In the genomic region with DNA sequence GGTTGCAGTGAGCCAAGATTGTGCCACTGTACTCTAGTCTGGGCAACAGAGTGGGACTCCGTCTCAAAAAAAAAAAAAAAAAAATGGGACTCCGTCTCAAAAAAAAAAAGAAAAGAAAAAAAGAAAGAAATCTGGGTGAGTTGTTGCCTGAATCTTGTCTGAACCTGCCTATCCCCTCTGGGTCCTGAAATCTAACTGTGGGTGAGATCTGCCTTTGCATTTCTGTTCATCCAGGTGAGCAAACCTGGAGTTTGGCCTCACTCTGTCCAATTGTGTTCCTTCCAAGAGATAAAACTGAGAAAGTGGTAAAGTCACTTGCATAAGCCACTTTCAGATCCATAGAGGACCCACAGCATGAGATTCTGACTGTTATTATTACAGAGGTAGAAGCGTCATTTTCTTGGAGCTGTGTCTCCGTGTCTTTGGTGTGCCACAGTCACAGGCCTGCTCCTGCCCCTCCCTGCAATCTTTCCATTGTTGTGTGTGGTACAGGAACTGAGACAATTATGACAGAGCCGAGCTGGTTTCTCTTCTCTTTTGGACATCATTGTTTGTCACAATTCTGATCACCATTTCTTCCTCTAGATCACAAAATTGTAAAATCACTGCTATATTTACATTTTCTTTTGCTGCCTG, we compare ENCODE assay signal across 10 cellular contexts.
DNase-seq lines count a peak whose midpoint lies in the region; ATAC-seq, FAIRE-seq and TF ChIP-seq lines count a peak whose summit lies in the region.
"Had no signal": no experiment of that assay in that cellular context is flagged by ENCODE, and none has a peak within 500 bp of the region (broad histone marks: within the 10 kb centered on the region; RNA-seq: fewer than 3 reads in every experiment).

No MANE protein-coding gene starts in this region.

- no peaks in the 10 kb centered on the region for H3K9me1 ChIP-seq in keratinocyte (ENCODE audit: control insufficient read depth, extremely low read depth, insufficient read depth, low read length)

- peaks cover 6% of the 10 kb centered on the region for H3K79me2 ChIP-seq in keratinocyte (ENCODE audit: control insufficient read depth, insufficient read depth, low read length)

- H3K4me3 Mint-ChIP-seq in activated CD8-positive, alpha-beta T cell treated with anti-CD3 and anti-CD28 coated beads for 36 hours, result peak overlapping the region; percentile 44
- peak overlapping the region; percentile 57 for H3K4me3 Mint-ChIP-seq in stimulated activated memory B cell treated with anti-CD40 and anti-IgM and Interleukin-4, amounts not matched to agents 10 μg/mL and 1 μg/mL and 100 μg/mL, for 72 hours

- no peaks in the 10 kb centered on the region for H3K9me3 ChIP-seq in keratinocyte (ENCODE audit: control insufficient read depth, low read depth, low read length)

- dilution Hi-C loops in keratinocyte (cut with MboI; ENCODE audit: extremely low pct_ligation_motif_present, low sequenced_read_pairs), result no loop called here

- DNase-seq in SKM-1 treated with dmso at 0.1 percent for 144 hours (lab: John Stamatoyannopoulos, UW; ENCODE audit: unreplicated experiment) (peak; percentile 50), SKM-1 (lab: John Stamatoyannopoulos, UW; ENCODE audit: unreplicated experiment) (no peak), keratinocyte (ENCODE audit: low read depth, low spot score) (no peak), kidney glomerular epithelial cell (lab: John Stamatoyannopoulos, UW) (no peak), EL (no peak)
- DNase-seq in activated CD8-positive, alpha-beta T cell treated with anti-CD3 and anti-CD28 coated beads for 36 hours, result peak; percentile 85

- FAIRE-seq in keratinocyte (lab: Jason Lieb, UNC), result peak; percentile 92
- FAIRE-seq: A204.1 had no signal

- intact Hi-C loops in activated CD8-positive, alpha-beta T cell treated with anti-CD3 and anti-CD28 coated beads for 36 hours (cut with micrococcal nuclease), result loop anchor here (5.0 kb wide), 1 partner anchor 68 kb away; no protein-coding TSS in a partner anchor

- no peaks in the 10 kb centered on the region for H3K27me3 Mint-ChIP-seq in activated CD8-positive, alpha-beta T cell treated with anti-CD3 and anti-CD28 coated beads for 36 hours
- no peaks in the 10 kb centered on the region for H3K27me3 Mint-ChIP-seq in stimulated activated memory B cell treated with anti-CD40 and anti-IgM and Interleukin-4, amounts not matched to agents 10 μg/mL and 1 μg/mL and 100 μg/mL, for 72 hours

- peak; percentile 98 for ATAC-seq in HG03103 (IDR thresholded peaks at IDR 0.05; ENCODE audit: low read depth, unreplicated experiment)
- ATAC-seq in activated CD8-positive, alpha-beta T cell treated with anti-CD3 and anti-CD28 coated beads for 36 hours, result peak; percentile 93
- ATAC-seq in stimulated activated memory B cell treated with anti-CD40 and anti-IgM and Interleukin-4, amounts not matched to agents 10 μg/mL and 1 μg/mL and 100 μg/mL, for 72 hours, result peak; percentile 99
- ATAC-seq: Panc1 had no signal

- peaks cover 3% of the 10 kb centered on the region for H3K36me3 Mint-ChIP-seq in activated CD8-positive, alpha-beta T cell treated with anti-CD3 and anti-CD28 coated beads for 36 hours (ENCODE audit: low read depth)
- no peaks in the 10 kb centered on the region for H3K36me3 Mint-ChIP-seq in stimulated activated memory B cell treated with anti-CD40 and anti-IgM and Interleukin-4, amounts not matched to agents 10 μg/mL and 1 μg/mL and 100 μg/mL, for 72 hours

- H2AFZ ChIP-seq in keratinocyte (ENCODE audit: control insufficient read depth, low read length), result peak overlapping the region; percentile 68

- peaks cover 38% of the 10 kb centered on the region for H3K4me1 Mint-ChIP-seq in activated CD8-positive, alpha-beta T cell treated with anti-CD3 and anti-CD28 coated beads for 36 hours (ENCODE audit: low read depth)
- H3K4me1 Mint-ChIP-seq in stimulated activated memory B cell treated with anti-CD40 and anti-IgM and Interleukin-4, amounts not matched to agents 10 μg/mL and 1 μg/mL and 100 μg/mL, for 72 hours, result peaks cover 69% of the 10 kb centered on the region

- CTCF ChIA-PET in activated CD8-positive, alpha-beta T cell treated with anti-CD3 and anti-CD28 coated beads for 36 hours (lab: Charles Lee), result interaction anchor here (0.8 to 1.3 kb wide), 4 partner anchors 9 to 649 kb away, joined by 3 to 9 read pairs (median 3); no protein-coding TSS in a partner anchor

- H3K9me3 Mint-ChIP-seq in activated CD8-positive, alpha-beta T cell treated with anti-CD3 and anti-CD28 coated beads for 36 hours, result no peaks in the 10 kb centered on the region
- H3K9me3 Mint-ChIP-seq in stimulated activated memory B cell treated with anti-CD40 and anti-IgM and Interleukin-4, amounts not matched to agents 10 μg/mL and 1 μg/mL and 100 μg/mL, for 72 hours, result no peaks in the 10 kb centered on the region

- H3K36me3 ChIP-seq in keratinocyte (ENCODE audit: control insufficient read depth in 2 of 2, extremely low read depth in 1 of 2, insufficient read depth in 2 of 2, low read length in 2 of 2), result no peaks in the 10 kb centered on the region

- H4K20me1 ChIP-seq in keratinocyte (ENCODE audit: control insufficient read depth, extremely low read depth, insufficient read depth, low read length), result no peaks in the 10 kb centered on the region

- H3K27me3 ChIP-seq in keratinocyte (ENCODE audit: control insufficient read depth, extremely low read depth, insufficient read depth, low read length), result no peaks in the 10 kb centered on the region

- no peak for TF ChIP-seq CTCF in activated CD8-positive, alpha-beta T cell treated with anti-CD3 and anti-CD28 coated beads for 36 hours (IDR thresholded peaks at IDR 0.05)
- TF ChIP-seq CTCF in keratinocyte (optimal IDR thresholded peaks at IDR 0.05 in 1 of 3, IDR thresholded peaks at IDR 0.05 in 1 of 3, conservative IDR thresholded peaks at IDR 0.05 in 1 of 3; ENCODE audit: extremely low read depth in 1 of 3, insufficient read depth in 2 of 3, low read length in 3 of 3), result no peak

- peak overlapping the region; percentile 92 for H3K27ac ChIP-seq in keratinocyte (ENCODE audit: control insufficient read depth, insufficient read depth, low read length)

- H3K4me3 ChIP-seq in keratinocyte (ENCODE audit: control insufficient read depth in 2 of 3, extremely low read depth in 1 of 3, insufficient read depth in 2 of 3, low read depth in 1 of 3, low read length in 3 of 3), result peak overlapping the region in 2 of 3 experiments; percentile 12 to 44

- H3K4me1 ChIP-seq in keratinocyte (ENCODE audit: control insufficient read depth, extremely low read depth, insufficient read depth, low read length), result peaks cover 33% of the 10 kb centered on the region

- POLR2A ChIA-PET in activated CD8-positive, alpha-beta T cell treated with anti-CD3 and anti-CD28 coated beads for 36 hours (lab: Charles Lee), result interaction anchor here (1.0 to 1.3 kb wide), 3 partner anchors 10 to 647 kb away, joined by 3 to 4 read pairs (median 4); no protein-coding TSS in a partner anchor

- H3K9ac ChIP-seq in keratinocyte (ENCODE audit: control insufficient read depth, extremely low read depth, insufficient read depth, low read length), result peak overlapping the region; percentile 66

- peak overlapping the region; percentile 97 for H3K4me2 ChIP-seq in keratinocyte (ENCODE audit: control insufficient read depth, extremely low read depth, insufficient read depth, low read depth, low read length)

- H3K27ac Mint-ChIP-seq in activated CD8-positive, alpha-beta T cell treated with anti-CD3 and anti-CD28 coated beads for 36 hours, result peak overlapping the region; percentile 92
- peak overlapping the region; percentile 99 for H3K27ac Mint-ChIP-seq in stimulated activated memory B cell treated with anti-CD40 and anti-IgM and Interleukin-4, amounts not matched to agents 10 μg/mL and 1 μg/mL and 100 μg/mL, for 72 hours

Comparison
In these comparisons a context has a peak if more than half of its experiments do, and no peak if none do; other contexts are left out.
1. DNase-seq: peak in SKM-1 treated with dmso at 0.1 percent for 144 hours (single experiment) and activated CD8-positive, alpha-beta T cell treated with anti-CD3 and anti-CD28 coated beads for 36 hours (single experiment); none in SKM-1 (single experiment), keratinocyte (single experiment), kidney glomerular epithelial cell (single experiment) and EL (single experiment).
2. Peak in every context shown above with its lines, with median percentiles within 50 percentile points of each other: ATAC-seq.